Comparison of ENCODE assay signal across 8 cellular contexts in genomic region chr1:26864610-26865480, GRCh38. TPM values are rescaled to one million over a fixed set of nuclear protein-coding genes. Genes with fewer than 3 reads are reported as not detected.
DNase-seq lines count a peak whose midpoint lies in the region; ATAC-seq and TF ChIP-seq lines count a peak whose summit lies in the region.

No MANE protein-coding gene starts in this region.

- no peaks in the 10 kb centered on the region for H3K9me3 Mint-ChIP-seq in activated naive CD8-positive, alpha-beta T cell (ENCODE audit: low read depth)

- peak overlapping the region; percentile 99 for H3K4me3 Mint-ChIP-seq in activated naive CD8-positive, alpha-beta T cell

- peak overlapping the region; percentile 79 to 87 for H3K27ac ChIP-seq in testis

- H3K4me1 ChIP-seq in testis: peaks cover 5% of the 10 kb centered on the region

- DNase-seq in NCI-H1092 treated with DMSO at 0.1 percent for 48 hours (lab: John Stamatoyannopoulos, UW) (peak; percentile 99), glomerular visceral epithelial cell (ENCODE audit: extremely low spot score) (peak; percentile 99), omental fat pad (ENCODE audit: low spot score) (peak; percentile 72), testis (peak; percentile 97)

- H3K4me1 Mint-ChIP-seq in activated naive CD8-positive, alpha-beta T cell (ENCODE audit: low read depth): peaks cover 16% of the 10 kb centered on the region

- WGBS in testis, 2 donors: 0% methylated on average over 47 to 53 of the region's 75 CpGs

- H3K27me3 ChIP-seq in testis: no peaks in the 10 kb centered on the region

- peak overlapping the region; percentile 42 to 57 for H3K4me3 ChIP-seq in testis

- intact Hi-C loops in testis (cut with DNase I; ENCODE audit: low total_unique reads): no loop called here

- no peaks in the 10 kb centered on the region for H3K36me3 ChIP-seq in testis (ENCODE audit: low read depth, missing control alignments)

- TF ChIP-seq CTCF in omental fat pad (IDR thresholded peaks at IDR 0.05) (no peak), testis (IDR thresholded peaks at IDR 0.05) (peak in 1 of 3 experiments; percentile 10)

- H3K27ac Mint-ChIP-seq in activated naive CD8-positive, alpha-beta T cell: peak overlapping the region; percentile 96

- no peaks in the 10 kb centered on the region for H3K36me3 Mint-ChIP-seq in activated naive CD8-positive, alpha-beta T cell

- no peaks in the 10 kb centered on the region for H3K27me3 Mint-ChIP-seq in activated naive CD8-positive, alpha-beta T cell

- peak; percentile 97 for TF ChIP-seq POLR2A in GM10847 (IDR thresholded peaks at IDR 0.05; ENCODE audit: extremely low read depth, insufficient read length)
- peak; percentile 1 for TF ChIP-seq POLR2A in testis (IDR thresholded peaks at IDR 0.05)

- no peaks in the 10 kb centered on the region for H3K9me3 ChIP-seq in testis

- peak; percentile 87 for ATAC-seq in HG02623 (IDR thresholded peaks at IDR 0.05; ENCODE audit: unreplicated experiment)
- peak; percentile 97 for ATAC-seq in SK-N-SH treated with all-trans-retinoic acid at 6 μM for 48 hours
- ATAC-seq in omental fat pad (ENCODE audit: low FRiP score): peak; percentile 96

TF ChIP-seq in SK-N-SH treated with all-trans-retinoic acid at 6 μM for 48 hours, 23 proteins besides CTCF, POLR2A, EP300 and RAD21:
- TF ChIP-seq TOX (CRISPR knock-in tag; IDR thresholded peaks at IDR 0.05; ENCODE audit: borderline replicate concordance) (no peak), BACH2 (CRISPR knock-in tag; IDR thresholded peaks at IDR 0.05; ENCODE audit: borderline replicate concordance) (no peak), ESRRG (CRISPR knock-in tag; IDR thresholded peaks at IDR 0.05) (no peak), RARB (CRISPR knock-in tag; IDR thresholded peaks at IDR 0.05) (no peak), GLIS3 (CRISPR knock-in tag; IDR thresholded peaks at IDR 0.05) (no peak), PATZ1 (CRISPR knock-in tag; IDR thresholded peaks at IDR 0.05; ENCODE audit: borderline replicate concordance) (no peak)
TF ChIP-seq in SK-N-SH treated with all-trans-retinoic acid at 6 μM for 48 hours: peak in this region for 0.

RNA-seq across cellular contexts. Expression of gene SFN, which starts 1.9 kb away (rescaled TPM):
- total RNA-seq in omental fat pad (1 to 10 TPM in 2 of 4 donors, under 1 TPM in 1, not detected in 1; 0.38 to 4.9 (median 1.9) TPM), testis (under 1 TPM in 1 of 2 donors, not detected in 1; 0.31 TPM)
- polyA plus RNA-seq in testis (ENCODE audit: insufficient read depth, low read depth, low replicate concordance): 0.41 TPM

RNA-seq across cellular contexts. Expression of gene GPN2, which starts 25.2 kb away (rescaled TPM):
- total RNA-seq in omental fat pad: 10 to 100 TPM in 3 of 4 donors, 1 to 10 TPM in 1; 9.4 to 18.0 (median 11.0) TPM
- 10 to 100 TPM; 19.8 to 22.2 TPM for total RNA-seq in testis
- polyA plus RNA-seq in testis (ENCODE audit: insufficient read depth, low read depth, low replicate concordance): 22.2 TPM

RNA-seq across cellular contexts. Expression of gene GPATCH3, which starts 35.4 kb away (rescaled TPM):
- total RNA-seq in omental fat pad (10 to 100 TPM in 2 of 4 donors, 1 to 10 TPM in 2; 5.4 to 13.6 (median 10.6) TPM), testis (10 to 100 TPM; 16.5 to 18.9 TPM)
- 17.7 TPM for polyA plus RNA-seq in testis (ENCODE audit: insufficient read depth, low read depth, low replicate concordance)

RNA-seq across cellular contexts. Expression of gene ZDHHC18, which starts 38.4 kb away (rescaled TPM):
- 10 to 100 TPM; 27.4 to 81.1 (median 33.5) TPM for total RNA-seq in omental fat pad
- total RNA-seq in testis: 10 to 100 TPM; 20.6 to 30.7 TPM
- polyA plus RNA-seq in testis (ENCODE audit: insufficient read depth, low read depth, low replicate concordance): 17.9 TPM

RNA-seq across cellular contexts. Expression of gene NR0B2, which starts 48.9 kb away (rescaled TPM):
- total RNA-seq in omental fat pad (not detected), testis (1 to 10 TPM in 1 of 2 donors, under 1 TPM in 1; 0.93 to 2.0 TPM)
- polyA plus RNA-seq in testis (ENCODE audit: insufficient read depth, low read depth, low replicate concordance): 1.2 TPM

Comparison
In these comparisons a context has a peak if more than half of its experiments do, and no peak if none do; other contexts are left out.
1. Peak in every context shown above with its lines: DNase-seq, ATAC-seq, H3K4me3 ChIP-seq and H3K27ac ChIP-seq.